Comparison of ENCODE assay signal across 13 cellular contexts in genomic region chr18:75916641-75916982, GRCh38.
DNase-seq lines count a peak whose midpoint lies in the region; ATAC-seq and TF ChIP-seq lines count a peak whose summit lies in the region.
"Had no signal": no experiment of that assay in that cellular context is flagged by ENCODE, and none has a peak within 500 bp of the region (broad histone marks: within the 10 kb centered on the region; RNA-seq: fewer than 3 reads in every experiment).

No MANE protein-coding gene starts in this region.

- H3K56ac ChIP-seq in mesendoderm (ENCODE audit: low read length): no peak overlapping the region

- no peaks in the 10 kb centered on the region for H3K9me3 ChIP-seq in stomach

- H2BK15ac ChIP-seq in mesendoderm (replicated peaks; ENCODE audit: low read depth): no peak overlapping the region

- H3K4me2 ChIP-seq in mesendoderm (ENCODE audit: low read length): peak overlapping the region; percentile 27

- no peak overlapping the region for H3K9ac ChIP-seq in mesendoderm (ENCODE audit: low read length)

- H3K4me1 ChIP-seq in mesendoderm (ENCODE audit: control insufficient read depth, low read depth, low read length) (no peaks in the 10 kb centered on the region), stomach (peaks cover 0 to 6% (median 2%) of the 10 kb centered on the region in 4 donors)

- DNase-seq in NCI-H146 treated with DMSO at 0.1 percent for 48 hours (lab: John Stamatoyannopoulos, UW; ENCODE audit: unreplicated experiment) (peak; percentile 22), coronary artery (ENCODE audit: low spot score) (no peak), mesendoderm (no peak), stomach (no peak), NCI-H82 (lab: John Stamatoyannopoulos, UW) (no peak)
- DNase-seq: CD4-positive, CD25-positive, alpha-beta regulatory T cell; dermis blood vessel endothelial cell; HFFc6; stimulated activated CD4-positive, alpha-beta T cell treated with anti-CD3 and anti-CD28 coated beads, Interleukin-4, amount 100 ng/mL, for 24 hours; stimulated activated naive CD4-positive, alpha-beta T cell treated with Interleukin-2 at 50 U/mL for 16 hours had no signal

- H2BK120ac ChIP-seq in mesendoderm (ENCODE audit: low read depth, low read length): no peak overlapping the region

- H4K5ac ChIP-seq in mesendoderm (ENCODE audit: low read length): no peak overlapping the region

- H2BK5ac ChIP-seq in mesendoderm (ENCODE audit: low read length): no peak overlapping the region

- H3K23ac ChIP-seq in mesendoderm (ENCODE audit: low read length): no peak overlapping the region

- H3K4me3 ChIP-seq in coronary artery (peak overlapping the region; percentile 64), mesendoderm (ENCODE audit: low read length) (no peak overlapping the region), stomach (peak overlapping the region; percentile 43 to 54 (median 48))

- H4K8ac ChIP-seq in mesendoderm (ENCODE audit: low read depth, low read length): no peak overlapping the region

- H3K4ac ChIP-seq in mesendoderm (ENCODE audit: low read depth, low read length): no peak overlapping the region

- H3K79me2 ChIP-seq in mesendoderm (ENCODE audit: control insufficient read depth, insufficient read depth, low read length): no peaks in the 10 kb centered on the region

- ATAC-seq in HG03520 (IDR thresholded peaks at IDR 0.05; ENCODE audit: unreplicated experiment) (no peak), GM19463 (IDR thresholded peaks at IDR 0.05; ENCODE audit: unreplicated experiment) (no peak), GM18505 (IDR thresholded peaks at IDR 0.05; ENCODE audit: unreplicated experiment) (no peak)

- H3K27me3 ChIP-seq in mesendoderm (ENCODE audit: insufficient read depth, low read length, poor library complexity) (peaks cover 2% of the 10 kb centered on the region), stomach (peaks cover 0 to 23% (median 13%) of the 10 kb centered on the region in 3 donors)

- H3K27ac ChIP-seq in coronary artery (no peak overlapping the region), mesendoderm (ENCODE audit: low read depth, low read length) (no peak overlapping the region), stomach (no peak overlapping the region)

- TF ChIP-seq POLR2A in stomach (IDR thresholded peaks at IDR 0.05): no peak
- TF ChIP-seq POLR2A in GM18505 (IDR thresholded peaks at IDR 0.05; ENCODE audit: borderline replicate concordance, extremely low read depth, insufficient read depth, insufficient read length): no peak

- H2AK5ac ChIP-seq in mesendoderm (ENCODE audit: low read length): no peak overlapping the region

- H3K36me3 ChIP-seq in mesendoderm (ENCODE audit: control insufficient read depth, insufficient read depth, low read length) (no peaks in the 10 kb centered on the region), stomach (no peaks in the 10 kb centered on the region)

- no peaks in the 10 kb centered on the region for H3K79me1 ChIP-seq in mesendoderm (ENCODE audit: low read length)

- TF ChIP-seq CTCF in coronary artery (IDR thresholded peaks at IDR 0.05) (no peak), stomach (IDR thresholded peaks at IDR 0.05) (no peak)

- TF ChIP-seq EP300 in stomach (IDR thresholded peaks at IDR 0.05): no peak

- WGBS in mesendoderm (ENCODE audit: extremely low coverage, insufficient coverage, low lambda C conversion rate): no CpG with 5 or more reads among the region's 15 CpGs
- 23 to 35% (median 27%) methylated on average over 3 to 15 of the region's 15 CpGs for WGBS in stomach, 5 donors

- H3K18ac ChIP-seq in mesendoderm (ENCODE audit: low read length): no peak overlapping the region

- intact Hi-C loops in stomach (cut with DNase I; ENCODE audit: low total_unique reads): no loop called here
